In the genomic region with DNA sequence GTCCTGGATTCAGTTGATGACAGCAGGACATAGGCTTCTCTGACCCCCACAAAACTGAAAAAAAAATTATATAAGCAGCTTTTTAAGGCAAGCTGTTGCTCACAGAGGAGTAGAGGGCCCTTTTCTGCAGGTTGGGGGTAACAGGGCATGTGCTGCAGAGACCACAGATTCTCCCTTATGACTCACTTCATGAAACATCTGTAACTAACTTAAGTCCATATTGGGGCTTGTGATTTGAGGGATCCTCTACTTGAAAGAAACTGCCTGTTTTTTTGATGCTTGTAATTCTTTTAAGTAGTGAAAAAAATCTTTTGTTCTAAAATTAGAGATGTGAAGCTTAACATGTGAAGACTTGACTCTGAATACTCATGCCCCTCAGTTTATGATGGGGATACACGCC, we compare ENCODE assay signal across 9 cellular contexts. TPM values are rescaled to one million over a fixed set of nuclear protein-coding genes. Genes with fewer than 3 reads are reported as not detected.
DNase-seq lines count a peak whose midpoint lies in the region; ATAC-seq and TF ChIP-seq lines count a peak whose summit lies in the region.
"Had no signal": no experiment of that assay in that cellular context is flagged by ENCODE, and none has a peak within 500 bp of the region (broad histone marks: within the 10 kb centered on the region; RNA-seq: fewer than 3 reads in every experiment).

No MANE protein-coding gene starts in this region.

- intact Hi-C loops in lower leg skin (cut with DNase I; ENCODE audit: low total_unique reads) = no loop called here

- in situ Hi-C loops in astrocyte of the spinal cord (cut with HindIII; ENCODE audit: low sequenced_read_pairs) = no loop called here

- 86 to 94% methylated on average over 1 of the region's 1 CpG for WGBS in lower leg skin, 2 donors

- ATAC-seq in GM19397 (IDR thresholded peaks at IDR 0.05; ENCODE audit: unreplicated experiment) (peak; percentile 88), HG03159 (IDR thresholded peaks at IDR 0.05; ENCODE audit: unreplicated experiment) (peak; percentile 96)

- no peak for TF ChIP-seq POLR2A in lower leg skin (IDR thresholded peaks at IDR 0.05)

- H3K4me3 ChIP-seq in astrocyte of the spinal cord (ENCODE audit: low read depth, low read length) (no peak overlapping the region), lower leg skin (ENCODE audit: low read depth, poor library complexity, severe bottlenecking) (no peak overlapping the region)
- H3K4me3 ChIP-seq: testis had no signal

- DNase-seq in GM03348 (ENCODE audit: low spot score) (peak; percentile 78), astrocyte of the spinal cord (ENCODE audit: low read depth, low spot score) (peak; percentile 75), NCI-H2029 (lab: John Stamatoyannopoulos, UW) (no peak), lower leg skin (ENCODE audit: low spot score in 2 of 2) (no peak), NCI-H1105 treated with DMSO at 0.1 percent for 48 hours (lab: John Stamatoyannopoulos, UW) (no peak), NOMO-1 (lab: John Stamatoyannopoulos, UW; ENCODE audit: unreplicated experiment in 2 of 2) (no peak)
- DNase-seq: testis had no signal

- TF ChIP-seq CTCF in astrocyte of the spinal cord (IDR thresholded peaks at IDR 0.05; ENCODE audit: low read depth, low read length) (no peak), lower leg skin (IDR thresholded peaks at IDR 0.05) (no peak)

RNA-seq across cellular contexts. Expression of a gene that starts 33.4 kb away (rescaled TPM):
- 100 to 1,000 TPM; 107 to 132 (median 116) TPM for total RNA-seq in lower leg skin

Comparison
In these comparisons a context has a peak if more than half of its experiments do, and no peak if none do; other contexts are left out.
1. DNase-seq: peak in GM03348 (single experiment) and astrocyte of the spinal cord (single experiment); none in NCI-H2029 (single experiment), lower leg skin (0 of 2), NCI-H1105 treated with DMSO at 0.1 percent for 48 hours (single experiment) and NOMO-1 (0 of 2).